1 cellular context compared by ENCODE assay signal in genomic region chr17:73318427-73318813, GRCh38.
TF ChIP-seq lines count a peak whose summit lies in the region.

No MANE protein-coding gene starts in this region.

TF ChIP-seq in K562, 482 proteins besides CTCF, POLR2A, EP300 and RAD21 (continued from another document):
- TF ChIP-seq, protein P1, sequence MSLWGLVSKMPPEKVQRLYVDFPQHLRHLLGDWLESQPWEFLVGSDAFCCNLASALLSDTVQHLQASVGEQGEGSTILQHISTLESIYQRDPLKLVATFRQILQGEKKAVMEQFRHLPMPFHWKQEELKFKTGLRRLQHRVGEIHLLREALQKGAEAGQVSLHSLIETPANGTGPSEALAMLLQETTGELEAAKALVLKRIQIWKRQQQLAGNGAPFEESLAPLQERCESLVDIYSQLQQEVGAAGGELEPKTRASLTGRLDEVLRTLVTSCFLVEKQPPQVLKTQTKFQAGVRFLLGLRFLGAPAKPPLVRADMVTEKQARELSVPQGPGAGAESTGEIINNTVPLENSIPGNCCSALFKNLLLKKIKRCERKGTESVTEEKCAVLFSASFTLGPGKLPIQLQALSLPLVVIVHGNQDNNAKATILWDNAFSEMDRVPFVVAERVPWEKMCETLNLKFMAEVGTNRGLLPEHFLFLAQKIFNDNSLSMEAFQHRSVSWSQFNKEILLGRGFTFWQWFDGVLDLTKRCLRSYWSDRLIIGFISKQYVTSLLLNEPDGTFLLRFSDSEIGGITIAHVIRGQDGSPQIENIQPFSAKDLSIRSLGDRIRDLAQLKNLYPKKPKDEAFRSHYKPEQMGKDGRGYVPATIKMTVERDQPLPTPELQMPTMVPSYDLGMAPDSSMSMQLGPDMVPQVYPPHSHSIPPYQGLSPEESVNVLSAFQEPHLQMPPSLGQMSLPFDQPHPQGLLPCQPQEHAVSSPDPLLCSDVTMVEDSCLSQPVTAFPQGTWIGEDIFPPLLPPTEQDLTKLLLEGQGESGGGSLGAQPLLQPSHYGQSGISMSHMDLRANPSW (CRISPR knock-in tag; IDR thresholded peaks at IDR 0.05): no peak
- TF ChIP-seq RBM34 (IDR thresholded peaks at IDR 0.05; ENCODE audit: borderline replicate concordance, insufficient read depth, low read length): no peak
- no peak for TF ChIP-seq PML (IDR thresholded peaks at IDR 0.05; ENCODE audit: low read length)
- no peak for TF ChIP-seq SAFB (IDR thresholded peaks at IDR 0.05; ENCODE audit: borderline replicate concordance, low read depth, low read length)
- peak; percentile 53; the same call in 1 of the 2 replicates for TF ChIP-seq ZBTB33 (CRISPR knock-in tag; IDR thresholded peaks at IDR 0.05)
